ENCODE assay signal across 10 cellular contexts in the genomic region with DNA sequence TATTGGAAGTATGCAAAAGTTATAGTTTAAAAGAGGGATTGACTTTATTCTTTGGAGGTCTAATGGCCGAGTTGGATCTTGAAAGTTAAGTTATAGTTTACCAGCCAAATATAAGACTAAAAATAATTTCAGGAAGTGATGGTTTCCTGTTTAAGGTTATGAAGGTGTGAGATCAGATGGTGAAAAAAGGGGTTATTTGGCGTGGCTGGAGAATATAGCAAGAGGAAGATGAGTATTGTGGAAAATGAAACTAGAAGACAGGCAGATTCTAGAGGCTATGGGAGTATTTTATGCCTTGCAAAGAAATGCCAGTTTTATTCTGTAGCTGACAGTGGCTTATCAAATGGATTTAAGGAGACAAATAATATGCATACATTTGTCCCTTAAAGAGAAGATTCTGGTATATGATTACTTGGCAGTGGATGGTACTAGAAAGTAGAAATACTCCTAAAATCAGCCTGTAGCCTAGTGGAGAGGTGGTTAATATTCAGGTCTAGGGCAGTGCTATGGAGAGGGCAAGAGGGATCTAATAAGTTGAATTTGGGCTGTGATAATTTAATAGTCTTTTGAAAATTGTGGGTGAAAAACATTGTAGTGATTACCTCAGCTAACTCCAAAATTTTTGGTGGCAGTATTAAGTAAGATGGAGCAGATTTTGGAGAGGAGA.
DNase-seq lines count a peak whose midpoint lies in the region; ATAC-seq lines count a peak whose summit lies in the region.
"Had no signal": no experiment of that assay in that cellular context is flagged by ENCODE, and none has a peak within 500 bp of the region (broad histone marks: within the 10 kb centered on the region; RNA-seq: fewer than 3 reads in every experiment).

No MANE protein-coding gene starts in this region.

- DNase-seq in RPMI8226: peak; percentile 67
- no peak for DNase-seq in NCI-H510A (lab: John Stamatoyannopoulos, UW)
- DNase-seq in pons (ENCODE audit: low spot score): no peak
- DNase-seq in T-helper 1 cell: no peak
- no peak for DNase-seq in left colon
- DNase-seq: heart left ventricle, NCI-H1436 had no signal

- ATAC-seq in GM18873 (IDR thresholded peaks at IDR 0.05; ENCODE audit: low FRiP score, unreplicated experiment): peak; percentile 92
- peak; percentile 83 for ATAC-seq in GM21529 (IDR thresholded peaks at IDR 0.05; ENCODE audit: unreplicated experiment)
- ATAC-seq in HG03135 (IDR thresholded peaks at IDR 0.05; ENCODE audit: unreplicated experiment): peak; percentile 87
- no peak for ATAC-seq in left colon
- ATAC-seq: heart left ventricle had no signal

- intact Hi-C loops in left colon (cut with DNase I, micrococcal nuclease): no loop called here
